Comparison of ENCODE assay signal across 13 cellular contexts in genomic region chr16:84614075-84614474, GRCh38. TPM values are rescaled to one million over a fixed set of nuclear protein-coding genes. Genes with fewer than 3 reads are reported as not detected.
A peak's percentile ranks its signal among the peaks of the same experiment; 100 is the strongest.
DNase-seq lines count a peak whose midpoint lies in the region; ATAC-seq and TF ChIP-seq lines count a peak whose summit lies in the region.
"Had no signal": no experiment of that assay in that cellular context is flagged by ENCODE, and none has a peak within 500 bp of the region (broad histone marks: within the 10 kb centered on the region; RNA-seq: fewer than 3 reads in every experiment).

No MANE protein-coding gene starts in this region.

- CTCF ChIA-PET in activated CD4-positive, alpha-beta T cell treated with anti-CD3 and anti-CD28 coated beads for 36 hours (lab: Charles Lee) = interaction anchor here (0.8 to 10.6 kb wide), 4 partner anchors 14 to 108 kb away, joined by 3 to 87 read pairs (median 4); no protein-coding TSS in a partner anchor
- CTCF ChIA-PET in activated CD4-positive, alpha-beta memory T cell treated with anti-CD3 and anti-CD28 coated beads for 36 hours (lab: Charles Lee) = interaction anchor here (1.4 to 2.6 kb wide), 3 partner anchors 11 to 124 kb away, joined by 3 to 7 read pairs (median 6); no protein-coding TSS in a partner anchor

- intact Hi-C loops in activated CD4-positive, alpha-beta T cell treated with anti-CD3 and anti-CD28 coated beads for 36 hours (cut with DNase I, micrococcal nuclease) = no loop called here
- intact Hi-C loops in activated CD4-positive, alpha-beta memory T cell treated with anti-CD3 and anti-CD28 coated beads for 36 hours (cut with micrococcal nuclease) = loop anchor here (1.0 kb wide), 1 partner anchor 60 kb away; no protein-coding TSS in a partner anchor
- intact Hi-C loops in stomach (cut with DNase I; ENCODE audit: low total_unique reads) (no loop called here), dorsolateral prefrontal cortex (cut with DNase I) (no loop called here)

- POLR2A ChIA-PET in activated CD4-positive, alpha-beta T cell treated with anti-CD3 and anti-CD28 coated beads for 36 hours (lab: Charles Lee) = interaction anchor here (3.7 kb wide), 1 partner anchor 14 kb away, joined by 20 read pairs; no protein-coding TSS in a partner anchor
- POLR2A ChIA-PET in activated CD4-positive, alpha-beta memory T cell treated with anti-CD3 and anti-CD28 coated beads for 36 hours (lab: Charles Lee) = interaction anchor here (1.0 to 7.0 kb wide), 4 partner anchors 13 to 100 kb away, joined by 4 to 54 read pairs (median 4); no protein-coding TSS in a partner anchor

- 72 to 87% (median 80%) methylated on average over 12 of the region's 12 CpGs for WGBS in stomach, 5 donors

- no peak overlapping the region for H3K4me3 ChIP-seq in stomach
- H3K4me3 ChIP-seq in dorsolateral prefrontal cortex = peak overlapping the region in 11 of 59 donors; percentile 7 to 90 (median 34)

- TF ChIP-seq CTCF in stomach (IDR thresholded peaks at IDR 0.05) (no peak), dorsolateral prefrontal cortex (IDR thresholded peaks at IDR 0.05 in 54 of 56, conservative IDR thresholded peaks at IDR 0.05 in 2 of 56; ENCODE audit: low read depth in 1 of 56, partially characterized antibody in 56 of 56) (no peak)

- peaks cover 75% of the 10 kb centered on the region for H3K4me1 Mint-ChIP-seq in activated CD4-positive, alpha-beta T cell treated with anti-CD3 and anti-CD28 coated beads for 36 hours
- peaks cover 71% of the 10 kb centered on the region for H3K4me1 Mint-ChIP-seq in activated CD4-positive, alpha-beta memory T cell treated with anti-CD3 and anti-CD28 coated beads for 36 hours (ENCODE audit: low read depth)

- H3K9me3 ChIP-seq in stomach = no peaks in the 10 kb centered on the region

- ATAC-seq in activated CD4-positive, alpha-beta T cell treated with anti-CD3 and anti-CD28 coated beads for 36 hours = no peak
- ATAC-seq: esophagus mucosa, WTC11 had no signal

- H3K27ac ChIP-seq in stomach (peak overlapping the region in 4 of 5 donors; percentile 18 to 73 (median 46)), dorsolateral prefrontal cortex (peak overlapping the region in 13 of 59 donors; percentile 3 to 78 (median 32))
- H3K27ac ChIP-seq: KMS-11 had no signal

- TF ChIP-seq POLR2A in stomach (IDR thresholded peaks at IDR 0.05) = no peak

- H3K36me3 Mint-ChIP-seq in activated CD4-positive, alpha-beta T cell treated with anti-CD3 and anti-CD28 coated beads for 36 hours (ENCODE audit: low read depth) = peaks cover 64% of the 10 kb centered on the region
- peaks cover 63% of the 10 kb centered on the region for H3K36me3 Mint-ChIP-seq in activated CD4-positive, alpha-beta memory T cell treated with anti-CD3 and anti-CD28 coated beads for 36 hours

- peak overlapping the region; percentile 72 for H3K27ac Mint-ChIP-seq in activated CD4-positive, alpha-beta T cell treated with anti-CD3 and anti-CD28 coated beads for 36 hours
- peak overlapping the region; percentile 70 for H3K27ac Mint-ChIP-seq in activated CD4-positive, alpha-beta memory T cell treated with anti-CD3 and anti-CD28 coated beads for 36 hours
- H3K27ac Mint-ChIP-seq: WTC11 had no signal

- peaks cover 7% of the 10 kb centered on the region for H3K9me3 Mint-ChIP-seq in activated CD4-positive, alpha-beta T cell treated with anti-CD3 and anti-CD28 coated beads for 36 hours (ENCODE audit: low read depth)
- peaks cover 7% of the 10 kb centered on the region for H3K9me3 Mint-ChIP-seq in activated CD4-positive, alpha-beta memory T cell treated with anti-CD3 and anti-CD28 coated beads for 36 hours
- H3K9me3 Mint-ChIP-seq: WTC11 had no signal

- DNase-seq in activated CD4-positive, alpha-beta T cell treated with anti-CD3 and anti-CD28 coated beads for 36 hours = no peak
- no peak for DNase-seq in activated CD4-positive, alpha-beta T cell treated with anti-CD3 and anti-CD28 coated beads, Interleukin-2, amount 50 U/mL, for 1 hour
- no peak for DNase-seq in activated CD4-positive, alpha-beta memory T cell treated with anti-CD3 and anti-CD28 coated beads for 36 hours
- peak; percentile 63 for DNase-seq in islet precursor cell
- no peak for DNase-seq in stomach
- no peak for DNase-seq in dorsolateral prefrontal cortex
- no peak for DNase-seq in activated effector memory CD4-positive, alpha-beta T cell treated with Interleukin-2 at 50 U/mL for 16 hours
- no peak for DNase-seq in activated CD8-positive, alpha-beta memory T cell treated with anti-CD3 and anti-CD28 coated beads, Interleukin-2, amount 50 U/mL, for 4 hours
- DNase-seq: nucleus accumbens; stimulated activated CD4-positive, alpha-beta T cell treated with anti-CD3 and anti-CD28 coated beads, Interleukin-4, amount 100 ng/mL, for 24 hours had no signal

- H3K27me3 Mint-ChIP-seq in activated CD4-positive, alpha-beta T cell treated with anti-CD3 and anti-CD28 coated beads for 36 hours = no peaks in the 10 kb centered on the region
- no peaks in the 10 kb centered on the region for H3K27me3 Mint-ChIP-seq in activated CD4-positive, alpha-beta memory T cell treated with anti-CD3 and anti-CD28 coated beads for 36 hours

- peaks cover 51 to 88% (median 69%) of the 10 kb centered on the region in 4 donors for H3K4me1 ChIP-seq in stomach

- H3K4me3 Mint-ChIP-seq in activated CD4-positive, alpha-beta T cell treated with anti-CD3 and anti-CD28 coated beads for 36 hours = peak overlapping the region; percentile 98
- H3K4me3 Mint-ChIP-seq in activated CD4-positive, alpha-beta memory T cell treated with anti-CD3 and anti-CD28 coated beads for 36 hours = peak overlapping the region; percentile 63
- H3K4me3 Mint-ChIP-seq: WTC11 had no signal

- no peak for TF ChIP-seq EP300 in stomach (IDR thresholded peaks at IDR 0.05)

- H3K27me3 ChIP-seq in stomach (no peaks in the 10 kb centered on the region), dorsolateral prefrontal cortex (no peaks in the 10 kb centered on the region)

- H3K36me3 ChIP-seq in stomach = peaks cover 0 to 12% (median 0%) of the 10 kb centered on the region in 4 donors

RNA-seq across cellular contexts. Expression of gene COTL1, which starts 3.8 kb away (rescaled TPM):
- total RNA-seq in activated CD4-positive, alpha-beta T cell treated with anti-CD3 and anti-CD28 coated beads for 36 hours = 100 to 1,000 TPM; 353 to 384 TPM
- total RNA-seq in activated CD4-positive, alpha-beta memory T cell treated with anti-CD3 and anti-CD28 coated beads for 36 hours = 100 to 1,000 TPM; 358 to 364 TPM
- total RNA-seq in stomach (100 to 1,000 TPM in 3 of 5 donors, 10 to 100 TPM in 2; 40.3 to 184 (median 173) TPM), dorsolateral prefrontal cortex (100 to 1,000 TPM in 6 of 120 experiments, 10 to 100 TPM in 114; 43.3 to 111 (median 76.2) TPM)
- polyA plus RNA-seq in stomach = 100 to 1,000 TPM in 2 of 3 donors, 10 to 100 TPM in 1; 52.7 to 187 (median 184) TPM

RNA-seq across cellular contexts. Expression of gene KLHL36, which starts 34.2 kb away (rescaled TPM):
- 10 to 100 TPM; 31.1 to 43.2 TPM for total RNA-seq in activated CD4-positive, alpha-beta T cell treated with anti-CD3 and anti-CD28 coated beads for 36 hours
- 10 to 100 TPM; 56.1 to 56.8 TPM for total RNA-seq in activated CD4-positive, alpha-beta memory T cell treated with anti-CD3 and anti-CD28 coated beads for 36 hours
- 10 to 100 TPM; 29.5 to 62.4 (median 43.7) TPM for total RNA-seq in stomach
- 10 to 100 TPM; 10.5 to 14.3 (median 13.6) TPM for polyA plus RNA-seq in stomach
- 10 to 100 TPM; 30.4 to 77.3 (median 47.4) TPM for total RNA-seq in dorsolateral prefrontal cortex
